Comparison of ENCODE assay signal across 1 cellular context in the genomic region with DNA sequence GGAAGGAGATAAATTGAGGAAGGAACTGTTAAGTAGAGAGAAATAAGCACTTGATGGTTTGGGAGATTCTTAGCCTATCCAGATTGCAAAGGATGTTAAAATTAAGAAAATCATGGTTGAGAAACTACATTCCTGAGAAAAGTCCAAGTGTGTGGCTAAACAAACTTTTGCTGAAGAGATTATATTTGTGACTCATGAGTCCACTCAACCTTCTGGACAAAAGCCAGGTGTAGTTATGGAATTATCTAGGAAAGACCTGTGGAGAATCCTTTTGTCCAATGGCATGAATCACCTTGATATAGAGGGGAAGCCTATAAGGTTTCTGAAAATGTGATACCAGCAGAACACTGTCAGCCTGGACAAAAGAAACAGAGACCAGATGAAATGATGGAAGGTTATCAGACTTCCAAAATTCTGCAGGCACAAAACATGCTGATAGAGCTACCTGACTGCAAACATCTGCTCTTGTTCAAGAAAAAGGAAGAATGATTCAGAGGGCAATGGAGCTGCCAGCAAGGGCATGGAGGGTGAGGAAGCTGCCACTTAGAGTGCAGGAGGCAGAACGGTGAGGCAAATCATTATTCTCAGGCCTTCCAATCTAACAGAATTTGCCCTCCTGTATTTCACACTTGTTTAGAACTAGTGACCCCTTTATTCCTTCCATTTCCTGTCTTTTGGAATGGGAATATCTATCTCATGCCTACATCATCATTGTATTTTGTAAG.
TF ChIP-seq lines count a peak whose summit lies in the region.

No MANE protein-coding gene starts in this region.

TF ChIP-seq in GM23338, 12 proteins besides CTCF, POLR2A, EP300 and RAD21 (continued from another document):
- TF ChIP-seq, protein P1, sequence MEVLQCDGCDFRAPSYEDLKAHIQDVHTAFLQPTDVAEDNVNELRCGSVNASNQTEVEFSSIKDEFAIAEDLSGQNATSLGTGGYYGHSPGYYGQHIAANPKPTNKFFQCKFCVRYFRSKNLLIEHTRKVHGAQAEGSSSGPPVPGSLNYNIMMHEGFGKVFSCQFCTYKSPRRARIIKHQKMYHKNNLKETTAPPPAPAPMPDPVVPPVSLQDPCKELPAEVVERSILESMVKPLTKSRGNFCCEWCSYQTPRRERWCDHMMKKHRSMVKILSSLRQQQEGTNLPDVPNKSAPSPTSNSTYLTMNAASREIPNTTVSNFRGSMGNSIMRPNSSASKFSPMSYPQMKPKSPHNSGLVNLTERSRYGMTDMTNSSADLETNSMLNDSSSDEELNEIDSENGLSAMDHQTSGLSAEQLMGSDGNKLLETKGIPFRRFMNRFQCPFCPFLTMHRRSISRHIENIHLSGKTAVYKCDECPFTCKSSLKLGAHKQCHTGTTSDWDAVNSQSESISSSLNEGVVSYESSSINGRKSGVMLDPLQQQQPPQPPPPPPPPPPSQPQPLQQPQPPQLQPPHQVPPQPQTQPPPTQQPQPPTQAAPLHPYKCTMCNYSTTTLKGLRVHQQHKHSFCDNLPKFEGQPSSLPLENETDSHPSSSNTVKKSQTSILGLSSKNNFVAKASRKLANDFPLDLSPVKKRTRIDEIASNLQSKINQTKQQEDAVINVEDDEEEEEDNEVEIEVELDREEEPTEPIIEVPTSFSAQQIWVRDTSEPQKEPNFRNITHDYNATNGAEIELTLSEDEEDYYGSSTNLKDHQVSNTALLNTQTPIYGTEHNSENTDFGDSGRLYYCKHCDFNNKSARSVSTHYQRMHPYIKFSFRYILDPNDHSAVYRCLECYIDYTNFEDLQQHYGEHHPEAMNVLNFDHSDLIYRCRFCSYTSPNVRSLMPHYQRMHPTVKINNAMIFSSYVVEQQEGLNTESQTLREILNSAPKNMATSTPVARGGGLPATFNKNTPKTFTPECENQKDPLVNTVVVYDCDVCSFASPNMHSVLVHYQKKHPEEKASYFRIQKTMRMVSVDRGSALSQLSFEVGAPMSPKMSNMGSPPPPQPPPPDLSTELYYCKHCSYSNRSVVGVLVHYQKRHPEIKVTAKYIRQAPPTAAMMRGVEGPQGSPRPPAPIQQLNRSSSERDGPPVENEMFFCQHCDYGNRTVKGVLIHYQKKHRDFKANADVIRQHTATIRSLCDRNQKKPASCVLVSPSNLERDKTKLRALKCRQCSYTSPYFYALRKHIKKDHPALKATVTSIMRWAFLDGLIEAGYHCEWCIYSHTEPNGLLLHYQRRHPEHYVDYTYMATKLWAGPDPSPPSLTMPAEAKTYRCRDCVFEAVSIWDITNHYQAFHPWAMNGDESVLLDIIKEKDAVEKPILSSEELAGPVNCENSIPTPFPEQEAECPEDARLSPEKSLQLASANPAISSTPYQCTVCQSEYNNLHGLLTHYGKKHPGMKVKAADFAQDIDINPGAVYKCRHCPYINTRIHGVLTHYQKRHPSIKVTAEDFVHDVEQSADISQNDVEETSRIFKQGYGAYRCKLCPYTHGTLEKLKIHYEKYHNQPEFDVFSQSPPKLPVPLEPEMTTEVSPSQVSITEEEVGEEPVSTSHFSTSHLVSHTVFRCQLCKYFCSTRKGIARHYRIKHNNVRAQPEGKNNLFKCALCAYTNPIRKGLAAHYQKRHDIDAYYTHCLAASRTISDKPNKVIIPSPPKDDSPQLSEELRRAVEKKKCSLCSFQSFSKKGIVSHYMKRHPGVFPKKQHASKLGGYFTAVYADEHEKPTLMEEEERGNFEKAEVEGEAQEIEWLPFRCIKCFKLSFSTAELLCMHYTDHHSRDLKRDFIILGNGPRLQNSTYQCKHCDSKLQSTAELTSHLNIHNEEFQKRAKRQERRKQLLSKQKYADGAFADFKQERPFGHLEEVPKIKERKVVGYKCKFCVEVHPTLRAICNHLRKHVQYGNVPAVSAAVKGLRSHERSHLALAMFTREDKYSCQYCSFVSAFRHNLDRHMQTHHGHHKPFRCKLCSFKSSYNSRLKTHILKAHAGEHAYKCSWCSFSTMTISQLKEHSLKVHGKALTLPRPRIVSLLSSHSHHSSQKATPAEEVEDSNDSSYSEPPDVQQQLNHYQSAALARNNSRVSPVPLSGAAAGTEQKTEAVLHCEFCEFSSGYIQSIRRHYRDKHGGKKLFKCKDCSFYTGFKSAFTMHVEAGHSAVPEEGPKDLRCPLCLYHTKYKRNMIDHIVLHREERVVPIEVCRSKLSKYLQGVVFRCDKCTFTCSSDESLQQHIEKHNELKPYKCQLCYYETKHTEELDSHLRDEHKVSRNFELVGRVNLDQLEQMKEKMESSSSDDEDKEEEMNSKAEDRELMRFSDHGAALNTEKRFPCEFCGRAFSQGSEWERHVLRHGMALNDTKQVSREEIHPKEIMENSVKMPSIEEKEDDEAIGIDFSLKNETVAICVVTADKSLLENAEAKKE (CRISPR knock-in tag; IDR thresholded peaks at IDR 0.05): no peak
- no peak for TF ChIP-seq STAT1 (IDR thresholded peaks at IDR 0.05; ENCODE audit: unreplicated experiment)
- no peak for TF ChIP-seq JUNB (IDR thresholded peaks at IDR 0.05; ENCODE audit: unreplicated experiment)
- TF ChIP-seq, protein P2, sequence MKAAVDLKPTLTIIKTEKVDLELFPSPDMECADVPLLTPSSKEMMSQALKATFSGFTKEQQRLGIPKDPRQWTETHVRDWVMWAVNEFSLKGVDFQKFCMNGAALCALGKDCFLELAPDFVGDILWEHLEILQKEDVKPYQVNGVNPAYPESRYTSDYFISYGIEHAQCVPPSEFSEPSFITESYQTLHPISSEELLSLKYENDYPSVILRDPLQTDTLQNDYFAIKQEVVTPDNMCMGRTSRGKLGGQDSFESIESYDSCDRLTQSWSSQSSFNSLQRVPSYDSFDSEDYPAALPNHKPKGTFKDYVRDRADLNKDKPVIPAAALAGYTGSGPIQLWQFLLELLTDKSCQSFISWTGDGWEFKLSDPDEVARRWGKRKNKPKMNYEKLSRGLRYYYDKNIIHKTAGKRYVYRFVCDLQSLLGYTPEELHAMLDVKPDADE (IDR thresholded peaks at IDR 0.05): no peak
- TF ChIP-seq EZH2 (IDR thresholded peaks at IDR 0.05; ENCODE audit: low read depth, unreplicated experiment): no peak
- TF ChIP-seq ZNF114 (CRISPR knock-in tag; IDR thresholded peaks at IDR 0.05): no peak
- TF ChIP-seq CREB1 (CRISPR knock-in tag; IDR thresholded peaks at IDR 0.05; ENCODE audit: low read depth): no peak
